ENCODE assay signal across 2 cellular contexts in the genomic region with DNA sequence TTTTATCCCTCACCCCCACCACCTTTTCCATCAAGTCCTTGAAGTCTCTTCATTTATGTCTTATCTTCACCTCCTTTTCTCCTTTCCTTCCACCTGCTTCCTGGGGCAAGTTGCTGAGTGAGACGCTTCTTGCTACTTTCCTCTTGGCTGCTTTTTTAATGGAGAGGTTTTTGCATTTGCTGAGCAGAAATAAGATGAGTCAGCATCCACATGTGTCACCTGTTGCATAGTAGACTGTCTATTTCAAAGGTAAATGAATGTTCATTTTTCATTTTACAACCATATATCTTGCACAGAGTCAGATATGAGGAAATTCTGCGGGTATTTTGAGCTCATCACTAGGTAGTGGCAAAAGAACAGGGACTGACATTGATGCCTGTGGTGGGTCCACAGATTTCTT.
TF ChIP-seq lines count a peak whose summit lies in the region.

No MANE protein-coding gene starts in this region.

TF ChIP-seq in HepG2, 621 proteins besides CTCF, POLR2A, EP300 and RAD21:
- TF ChIP-seq IRF9 (CRISPR knock-in tag; IDR thresholded peaks at IDR 0.05; ENCODE audit: borderline replicate concordance) (no peak), PAX8 (CRISPR knock-in tag; IDR thresholded peaks at IDR 0.05; ENCODE audit: borderline replicate concordance) (no peak), MAFK (conservative IDR thresholded peaks at IDR 0.05 in 1 of 2, IDR thresholded peaks at IDR 0.05 in 1 of 2; ENCODE audit: low read length in 2 of 2) (peak; percentile 79 to 90), MAFF (IDR thresholded peaks at IDR 0.05; ENCODE audit: low read depth, low read length) (peak; percentile 82)

TF ChIP-seq in H1, 55 proteins besides CTCF, POLR2A, EP300 and RAD21:
- TF ChIP-seq TAF1 (IDR thresholded peaks at IDR 0.05; ENCODE audit: low read depth, low read length) = no peak
- no peak for TF ChIP-seq SP1 (IDR thresholded peaks at IDR 0.05; ENCODE audit: low read depth, low read length)
- TF ChIP-seq MAFK (IDR thresholded peaks at IDR 0.05; ENCODE audit: low read depth, low read length) = peak; percentile 16; the same call in 1 of the 2 replicates
- no peak for TF ChIP-seq SIRT6 (IDR thresholded peaks at IDR 0.05; ENCODE audit: low read length)
